ENCODE assay signal across 1 cellular context in the genomic region with DNA sequence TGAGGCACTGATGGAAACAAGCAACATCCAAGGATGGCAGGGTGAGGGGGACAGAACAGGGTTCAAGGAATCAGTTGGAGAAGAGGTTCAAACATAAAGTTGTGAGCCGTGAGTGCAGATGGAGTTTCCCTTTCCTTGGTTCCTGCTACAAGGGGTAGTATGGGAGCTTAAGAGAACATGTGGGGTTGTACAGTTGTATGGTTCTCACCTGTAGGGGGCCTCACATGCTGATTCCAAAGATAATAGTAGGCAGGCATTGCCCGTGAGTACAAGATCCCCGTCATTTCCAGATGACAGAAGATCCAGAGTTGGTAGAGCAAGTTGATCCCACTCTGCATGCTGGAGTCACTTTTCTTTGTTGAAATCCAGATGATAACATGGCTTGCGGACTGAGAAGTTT.
TF ChIP-seq lines count a peak whose summit lies in the region.

No MANE protein-coding gene starts in this region.

TF ChIP-seq in HCT116, 20 proteins besides CTCF, POLR2A, EP300 and RAD21:
- TF ChIP-seq ZNF274 (IDR thresholded peaks at IDR 0.05; ENCODE audit: low read depth, low read length) = no peak
- TF ChIP-seq FOSL1 (IDR thresholded peaks at IDR 0.05; ENCODE audit: low read depth) = no peak
- TF ChIP-seq TCF7L2 (IDR thresholded peaks at IDR 0.05; ENCODE audit: borderline replicate concordance, extremely low read depth, insufficient read depth, insufficient read length) = no peak
- TF ChIP-seq SRF (IDR thresholded peaks at IDR 0.05; ENCODE audit: low read depth) = no peak
- TF ChIP-seq, protein P1, sequence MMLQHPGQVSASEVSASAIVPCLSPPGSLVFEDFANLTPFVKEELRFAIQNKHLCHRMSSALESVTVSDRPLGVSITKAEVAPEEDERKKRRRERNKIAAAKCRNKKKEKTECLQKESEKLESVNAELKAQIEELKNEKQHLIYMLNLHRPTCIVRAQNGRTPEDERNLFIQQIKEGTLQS (IDR thresholded peaks at IDR 0.05) = no peak
- no peak for TF ChIP-seq SIN3A (IDR thresholded peaks at IDR 0.05; ENCODE audit: low read depth)
- TF ChIP-seq SP1 (IDR thresholded peaks at IDR 0.05; ENCODE audit: low read depth) = no peak
- TF ChIP-seq EZH2 (IDR thresholded peaks at IDR 0.05) = no peak
- TF ChIP-seq ELF1 (IDR thresholded peaks at IDR 0.05; ENCODE audit: borderline replicate concordance, low read depth) = no peak
- TF ChIP-seq ZFX (IDR thresholded peaks at IDR 0.05) = no peak
- no peak for TF ChIP-seq CEBPB (IDR thresholded peaks at IDR 0.05; ENCODE audit: low read depth)
- no peak for TF ChIP-seq EZH2phosphoT487 (IDR thresholded peaks at IDR 0.05; ENCODE audit: borderline replicate concordance)
- TF ChIP-seq, protein P2, sequence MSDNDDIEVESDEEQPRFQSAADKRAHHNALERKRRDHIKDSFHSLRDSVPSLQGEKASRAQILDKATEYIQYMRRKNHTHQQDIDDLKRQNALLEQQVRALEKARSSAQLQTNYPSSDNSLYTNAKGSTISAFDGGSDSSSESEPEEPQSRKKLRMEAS (IDR thresholded peaks at IDR 0.05) = no peak
- no peak for TF ChIP-seq JUND (IDR thresholded peaks at IDR 0.05)
- TF ChIP-seq CBX3 (IDR thresholded peaks at IDR 0.05; ENCODE audit: low read depth) = no peak
